ENCODE assay signal across 8 cellular contexts in genomic region chr17:37047631-37048104, GRCh38.
DNase-seq lines count a peak whose midpoint lies in the region; ATAC-seq and TF ChIP-seq lines count a peak whose summit lies in the region.

No MANE protein-coding gene starts in this region.

- H3K27me3 Mint-ChIP-seq in endodermal cell (ENCODE audit: insufficient read depth): no peaks in the 10 kb centered on the region

- H3K36me3 Mint-ChIP-seq in endodermal cell (ENCODE audit: low read depth): peaks cover 29% of the 10 kb centered on the region

- no peak overlapping the region for H3K18ac ChIP-seq in mesendoderm (ENCODE audit: low read length)

- 12 to 24% methylated on average over 6 to 9 of the region's 9 CpGs for WGBS in endodermal cell (ENCODE audit: insufficient coverage in 1 of 2, insufficient read length in 1 of 2), 2 experiments
- no CpG with 5 or more reads among the region's 9 CpGs for WGBS in mesendoderm (ENCODE audit: extremely low coverage, insufficient coverage, low lambda C conversion rate)

- no peak overlapping the region for H3K23ac ChIP-seq in mesendoderm (ENCODE audit: low read length)

- no peak overlapping the region for H4K5ac ChIP-seq in mesendoderm (ENCODE audit: low read length)

- H3K4me3 ChIP-seq in endodermal cell (ENCODE audit: low read length) (no peak overlapping the region), mesendoderm (ENCODE audit: low read length) (no peak overlapping the region)

- H3K4me1 ChIP-seq in endodermal cell (ENCODE audit: control insufficient read depth, insufficient read depth, low read length) (peaks cover 5% of the 10 kb centered on the region), mesendoderm (ENCODE audit: control insufficient read depth, low read depth, low read length) (peaks cover 1% of the 10 kb centered on the region)

- H3K4me2 ChIP-seq in mesendoderm (ENCODE audit: low read length): no peak overlapping the region

- H3K56ac ChIP-seq in mesendoderm (ENCODE audit: low read length): peak overlapping the region; percentile 49

- peaks cover 26% of the 10 kb centered on the region for H3K4me1 Mint-ChIP-seq in endodermal cell

- no peak overlapping the region for H3K4ac ChIP-seq in mesendoderm (ENCODE audit: low read depth, low read length)

- H3K79me1 ChIP-seq in mesendoderm (ENCODE audit: low read length): peaks cover 1% of the 10 kb centered on the region

- no peak overlapping the region for H2BK5ac ChIP-seq in mesendoderm (ENCODE audit: low read length)

- no peak overlapping the region for H3K27ac ChIP-seq in endodermal cell (ENCODE audit: low read depth, low read length)
- no peak overlapping the region for H3K27ac ChIP-seq in mesendoderm (ENCODE audit: low read depth, low read length)

- no peak for ATAC-seq in HG02642 (IDR thresholded peaks at IDR 0.05; ENCODE audit: poor library complexity, unreplicated experiment)

- H3K79me2 ChIP-seq in mesendoderm (ENCODE audit: control insufficient read depth, insufficient read depth, low read length): no peaks in the 10 kb centered on the region

- no peak overlapping the region for H2BK15ac ChIP-seq in mesendoderm (replicated peaks; ENCODE audit: low read depth)

- H4K8ac ChIP-seq in mesendoderm (ENCODE audit: low read depth, low read length): no peak overlapping the region

- peaks cover 42% of the 10 kb centered on the region for H3K36me3 ChIP-seq in endodermal cell (ENCODE audit: control insufficient read depth, insufficient read depth, low read length)
- no peaks in the 10 kb centered on the region for H3K36me3 ChIP-seq in mesendoderm (ENCODE audit: control insufficient read depth, insufficient read depth, low read length)

- H3K27ac Mint-ChIP-seq in endodermal cell: peak overlapping the region; percentile 57

- peak; percentile 52 for DNase-seq in CMK (ENCODE audit: low read depth)
- peak; percentile 77 for DNase-seq in HuH-7 (ENCODE audit: low spot score)
- DNase-seq in NOMO-1 treated with dmso at 0.1 percent for 144 hours (lab: John Stamatoyannopoulos, UW; ENCODE audit: unreplicated experiment): peak; percentile 12
- peak; percentile 45 to 76 (median 61) for DNase-seq in activated CD8-positive, alpha-beta memory T cell treated with anti-CD3 and anti-CD28 coated beads for 48 hours (ENCODE audit: low read depth in 2 of 3, low spot score in 2 of 3)
- DNase-seq in endodermal cell: peak; percentile 98
- peak; percentile 96 for DNase-seq in mesendoderm
- DNase-seq in stimulated activated CD8-positive, alpha-beta memory T cell treated with anti-CD3 and anti-CD28 coated beads, Interleukin-2, amount 100 ng/mL, for 1 hour (ENCODE audit: low read depth in 2 of 2): peak; percentile 60 to 66

- H3K9ac ChIP-seq in endodermal cell (ENCODE audit: extremely low read depth, low read length, poor library complexity, severe bottlenecking) (no peak overlapping the region), mesendoderm (ENCODE audit: low read length) (no peak overlapping the region)

- no peak overlapping the region for H2AK5ac ChIP-seq in mesendoderm (ENCODE audit: low read length)

- H3K4me3 Mint-ChIP-seq in endodermal cell: no peak overlapping the region

- H3K27me3 ChIP-seq in endodermal cell (ENCODE audit: control insufficient read depth, insufficient read depth, low read length, poor library complexity, severe bottlenecking) (no peaks in the 10 kb centered on the region), mesendoderm (ENCODE audit: insufficient read depth, low read length, poor library complexity) (no peaks in the 10 kb centered on the region)

- H3K9me3 Mint-ChIP-seq in endodermal cell: no peaks in the 10 kb centered on the region

- H3K9me3 ChIP-seq in endodermal cell (ENCODE audit: control insufficient read depth, low read length): no peaks in the 10 kb centered on the region

- TF ChIP-seq CTCF in endodermal cell (conservative IDR thresholded peaks at IDR 0.05): peak; percentile 96

- no peak overlapping the region for H2BK120ac ChIP-seq in mesendoderm (ENCODE audit: low read depth, low read length)

Comparison
In these comparisons a context has a peak if more than half of its experiments do, and no peak if none do; other contexts are left out.
1. DNase-seq: peak in every context shown above with its lines; median percentile 98 in endodermal cell; 96 in mesendoderm; 77 in HuH-7; 63 in stimulated activated CD8-positive, alpha-beta memory T cell treated with anti-CD3 and anti-CD28 coated beads, Interleukin-2, amount 100 ng/mL, for 1 hour; 61 in activated CD8-positive, alpha-beta memory T cell treated with anti-CD3 and anti-CD28 coated beads for 48 hours; 52 in CMK; 12 in NOMO-1 treated with dmso at 0.1 percent for 144 hours.